Comparison of ENCODE assay signal across 8 cellular contexts in genomic region chr22:31661851-31662667, GRCh38. TPM values are rescaled to one million over a fixed set of nuclear protein-coding genes. Genes with fewer than 3 reads are reported as not detected.
DNase-seq lines count a peak whose midpoint lies in the region; ATAC-seq and TF ChIP-seq lines count a peak whose summit lies in the region.

PISD (minus strand) TSS chr22:31662215; CDS start chr22:31662208, 7 bp downstream.

- peak within 1 kb of the TSS; percentile 72 to 77 for H3K4me3 ChIP-seq in cardiac fibroblast (replicated peaks in 1 of 2; ENCODE audit: low read depth in 2 of 2, low read length in 2 of 2)

- peak within 1 kb of the TSS; percentile 99 for H3K27ac Mint-ChIP-seq in WTC11

- CTCF ChIA-PET in WTC11 (lab: Charles Lee), result interaction anchor here (0.6 to 3.1 kb wide), 14 partner anchors 12 to 456 kb away, joined by 3 to 46 read pairs (median 4); partner anchors contain the start of gene PRR14L

- peak within 1 kb of the TSS; percentile 99 for H3K4me3 Mint-ChIP-seq in WTC11

- H3K4me1 Mint-ChIP-seq in WTC11, result peaks cover 12% of the 10 kb centered on the region

- ATAC-seq in GM18873 (IDR thresholded peaks at IDR 0.05; ENCODE audit: low FRiP score, unreplicated experiment) (peak; percentile 88), HG03139 (IDR thresholded peaks at IDR 0.05; ENCODE audit: unreplicated experiment) (peak; percentile 70), WTC11 (peak; percentile 96)

- TF ChIP-seq CTCF in WTC11 (IDR thresholded peaks at IDR 0.05) (no peak), cardiac fibroblast (IDR thresholded peaks at IDR 0.05; ENCODE audit: low read depth, low read length) (no peak)

- no peaks in the 10 kb centered on the region for H3K9me3 Mint-ChIP-seq in WTC11

- H3K27me3 Mint-ChIP-seq in WTC11 (ENCODE audit: low read depth), result peaks cover 3% of the 10 kb centered on the region; the same call in 1 of the 2 replicates

- POLR2A ChIA-PET in WTC11 (lab: Charles Lee), result interaction anchor here (0.5 to 2.3 kb wide), 10 partner anchors 15 to 308 kb away, joined by 3 to 9 read pairs (median 4); no protein-coding TSS in a partner anchor

- DNase-seq in ACHN (peak; percentile 97), NCI-H2227 treated with DMSO at 0.1 percent for 48 hours (lab: John Stamatoyannopoulos, UW) (peak; percentile 88), WTC11 (ENCODE audit: low spot score) (peak; percentile 98), cardiac fibroblast (ENCODE audit: low read depth in 2 of 2) (peak; percentile 94 to 95), iPS-NIHi7 (ENCODE audit: extremely low spot score) (peak; percentile 98), smooth muscle cell of the brain vasculature (ENCODE audit: low read depth, low spot score) (peak; percentile 91)

- H3K36me3 Mint-ChIP-seq in WTC11, result no peaks in the 10 kb centered on the region

- in situ Hi-C loops in ACHN (cut with HindIII; ENCODE audit: low pct_ligation_motif_present, low pct_unique_long_range_greater_than_20kb, low sequenced_read_pairs), result loop anchor here (25.0 kb wide), 1 partner anchor 300 kb away; no protein-coding TSS in a partner anchor

TF ChIP-seq in WTC11, 78 proteins besides CTCF, POLR2A, EP300 and RAD21 (continues in another document):
- TF ChIP-seq HMGXB4 (CRISPR knock-in tag; IDR thresholded peaks at IDR 0.05), result 0 out of 2 replicates have a peak, but pooled peaks have one; percentile 21
- no peak for TF ChIP-seq ERG (CRISPR knock-in tag; IDR thresholded peaks at IDR 0.05)
- TF ChIP-seq JAZF1 (CRISPR knock-in tag; IDR thresholded peaks at IDR 0.05), result no peak
- TF ChIP-seq TP53 (CRISPR knock-in tag; IDR thresholded peaks at IDR 0.05), result no peak
- peak; percentile 88 for TF ChIP-seq FOXP4 (CRISPR knock-in tag; IDR thresholded peaks at IDR 0.05)
- TF ChIP-seq ZNF219 (CRISPR knock-in tag; IDR thresholded peaks at IDR 0.05; ENCODE audit: borderline replicate concordance), result no peak
- TF ChIP-seq CBFB (CRISPR knock-in tag; IDR thresholded peaks at IDR 0.05; ENCODE audit: low read depth), result 0 out of 2 replicates have a peak, but pooled peaks have one; percentile 73
- TF ChIP-seq NR2C2 (CRISPR knock-in tag; IDR thresholded peaks at IDR 0.05), result no peak
- no peak for TF ChIP-seq FOXJ3 (CRISPR knock-in tag; IDR thresholded peaks at IDR 0.05; ENCODE audit: borderline replicate concordance)
- TF ChIP-seq ZSCAN18 (CRISPR knock-in tag; IDR thresholded peaks at IDR 0.05), result no peak
- TF ChIP-seq USF2 (CRISPR knock-in tag; IDR thresholded peaks at IDR 0.05), result peak; percentile 53; the same call in 1 of the 2 replicates
- peak; percentile 84 for TF ChIP-seq FOXK1 (CRISPR knock-in tag; IDR thresholded peaks at IDR 0.05)
- TF ChIP-seq ETV6 (CRISPR knock-in tag; IDR thresholded peaks at IDR 0.05), result peak; percentile 84
- no peak for TF ChIP-seq NR1H2 (CRISPR knock-in tag; IDR thresholded peaks at IDR 0.05)
- no peak for TF ChIP-seq E2F4 (CRISPR knock-in tag; IDR thresholded peaks at IDR 0.05; ENCODE audit: borderline replicate concordance, low read depth)
- TF ChIP-seq MAX (CRISPR knock-in tag; IDR thresholded peaks at IDR 0.05), result peak; percentile 83
- TF ChIP-seq CREM (CRISPR knock-in tag; IDR thresholded peaks at IDR 0.05), result peak; percentile 97
- TF ChIP-seq NFYB (CRISPR knock-in tag; conservative IDR thresholded peaks at IDR 0.05; ENCODE audit: low read depth), result peak; percentile 91
- TF ChIP-seq SMAD3 (CRISPR knock-in tag; IDR thresholded peaks at IDR 0.05; ENCODE audit: borderline replicate concordance), result no peak
- 0 out of 2 replicates have a peak, but pooled peaks have one; percentile 20 for TF ChIP-seq GABPB1 (CRISPR knock-in tag; IDR thresholded peaks at IDR 0.05)
- TF ChIP-seq EMX1 (CRISPR knock-in tag; IDR thresholded peaks at IDR 0.05), result no peak
- TF ChIP-seq ZBTB21 (CRISPR knock-in tag; IDR thresholded peaks at IDR 0.05; ENCODE audit: borderline replicate concordance), result peak; percentile 26; the same call in 1 of the 2 replicates
- TF ChIP-seq JUN (CRISPR knock-in tag; IDR thresholded peaks at IDR 0.05), result no peak
- no peak for TF ChIP-seq ZNF396 (CRISPR knock-in tag; IDR thresholded peaks at IDR 0.05; ENCODE audit: borderline replicate concordance)
- peak; percentile 78 for TF ChIP-seq MYBL2 (CRISPR knock-in tag; IDR thresholded peaks at IDR 0.05)
- TF ChIP-seq NFE2L1 (CRISPR knock-in tag; IDR thresholded peaks at IDR 0.05), result 0 out of 2 replicates have a peak, but pooled peaks have one; percentile 49
- TF ChIP-seq OVOL2 (CRISPR knock-in tag; IDR thresholded peaks at IDR 0.05; ENCODE audit: borderline replicate concordance), result no peak

RNA-seq across cellular contexts. Expression of gene PISD, which starts in this region (rescaled TPM):
- 49.4 to 55.7 TPM (median 50.3 TPM) in 3 replicates for total RNA-seq in WTC11 (2021)

Comparison
In these comparisons a context has a peak if more than half of its experiments do, and no peak if none do; other contexts are left out.
1. Peak in every context shown above with its lines: DNase-seq, ATAC-seq and H3K4me3 ChIP-seq.